Comparison of ENCODE assay signal across 1 cellular context in the genomic region with DNA sequence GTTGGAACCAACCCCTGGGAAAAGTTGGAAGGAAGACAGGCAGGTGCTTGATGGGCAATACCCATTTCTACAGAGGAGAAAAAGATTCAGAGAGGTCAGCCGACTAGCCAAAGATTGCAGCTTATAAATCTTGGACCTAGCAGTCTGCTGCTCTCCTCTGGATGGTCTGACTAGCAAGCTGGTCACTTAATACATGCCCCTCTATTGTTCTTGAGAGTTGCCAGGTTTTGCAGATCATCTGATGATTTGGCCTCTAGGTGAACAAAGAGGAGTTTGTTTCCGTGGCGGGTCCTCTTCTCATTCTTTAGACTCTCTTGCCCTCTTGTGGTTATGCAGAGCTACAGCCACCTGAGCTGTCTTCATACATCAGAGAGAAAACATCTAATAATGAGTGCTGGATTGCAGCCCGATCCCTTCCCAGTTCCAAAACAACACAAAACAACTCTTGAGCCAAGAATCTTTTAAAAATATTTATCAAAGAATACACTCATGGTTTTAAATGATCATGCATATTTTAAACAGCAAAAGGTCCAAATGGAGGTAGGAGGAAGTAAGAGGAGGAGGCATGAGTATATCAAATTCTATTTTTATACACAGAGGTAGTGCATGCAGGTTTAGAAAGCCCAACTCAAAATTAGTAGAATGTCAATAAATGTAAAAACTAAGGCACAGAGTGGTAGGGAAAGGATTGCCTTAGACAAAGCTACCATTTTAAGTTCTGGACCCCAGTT.
TF ChIP-seq lines count a peak whose summit lies in the region.

No MANE protein-coding gene starts in this region.

TF ChIP-seq in HepG2, 621 proteins besides CTCF, POLR2A, EP300 and RAD21 (continued from another document):
- TF ChIP-seq ARNT2 (CRISPR knock-in tag; IDR thresholded peaks at IDR 0.05; ENCODE audit: low read depth): 0 out of 2 replicates have a peak, but pooled peaks have one; percentile 29
